In the genomic region with DNA sequence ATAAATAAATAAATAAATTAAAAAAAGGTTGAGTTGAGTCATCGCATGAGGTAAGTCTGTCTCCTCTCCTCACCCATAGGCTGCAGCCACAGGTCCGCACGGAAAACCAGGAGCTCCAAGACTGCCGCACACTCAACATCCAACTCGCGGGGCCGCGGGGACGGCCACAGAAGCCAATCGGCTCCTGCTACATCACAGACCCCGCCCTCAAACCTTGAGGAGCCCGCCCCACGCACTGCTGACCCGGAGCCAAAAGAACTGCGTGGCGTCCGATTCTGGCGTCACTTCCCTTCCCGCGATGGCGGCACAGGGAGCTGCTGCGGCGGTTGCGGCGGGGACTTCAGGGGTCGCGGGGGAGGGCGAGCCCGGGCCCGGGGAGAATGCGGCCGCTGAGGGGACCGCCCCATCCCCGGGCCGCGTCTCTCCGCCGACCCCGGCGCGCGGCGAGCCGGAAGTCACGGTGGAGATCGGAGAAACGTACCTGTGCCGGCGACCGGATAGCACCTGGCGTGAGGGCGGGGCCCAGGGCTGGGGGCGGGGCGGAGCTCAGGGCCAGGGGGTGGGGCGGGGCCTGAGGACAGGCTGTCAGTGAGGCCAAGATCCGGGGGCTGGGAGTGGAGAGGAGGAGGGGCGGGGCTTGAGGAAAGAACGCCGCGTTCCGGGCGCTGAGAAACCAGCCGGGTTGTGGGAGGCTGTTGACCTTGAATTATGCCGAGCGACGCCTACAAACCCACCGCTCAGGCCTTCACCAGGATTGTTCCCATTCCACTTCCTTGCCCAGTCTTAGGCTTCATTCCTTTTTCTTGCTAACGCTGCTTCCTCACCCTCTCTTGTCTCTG, we compare ENCODE assay signal across 8 cellular contexts. TPM values are rescaled to one million over a fixed set of nuclear protein-coding genes. Genes with fewer than 3 reads are reported as not detected.
A peak's percentile ranks its signal among the peaks of the same experiment; 100 is the strongest.
DNase-seq lines count a peak whose midpoint lies in the region; ATAC-seq and TF ChIP-seq lines count a peak whose summit lies in the region.

Gene KAT8, plus strand, starts transcription at position 281 of the 839 bp plus-strand sequence. Its CDS starts 18 bp downstream, at position 299.

- H3K79me2 ChIP-seq in KMS-11 (ENCODE audit: insufficient read depth, low read depth), result peaks cover 15% of the 10 kb centered on the region

- ATAC-seq in GM21737 (IDR thresholded peaks at IDR 0.05; ENCODE audit: unreplicated experiment), result peak; percentile 86

- H3K27me3 ChIP-seq in KMS-11 (ENCODE audit: insufficient read depth, low read depth), result no peaks in the 10 kb centered on the region
- no peaks in the 10 kb centered on the region for H3K27me3 ChIP-seq in Peyer's patch
- H3K27me3 ChIP-seq in esophagus muscularis mucosa, result no peaks in the 10 kb centered on the region

- DNase-seq in DMS53 treated with DMSO at 0.1 percent for 48 hours (lab: John Stamatoyannopoulos, UW; ENCODE audit: unreplicated experiment), result peak; percentile 86
- peak; percentile 99 for DNase-seq in Peyer's patch
- peak; percentile 98 for DNase-seq in activated T-cell treated with anti-CD3 and anti-CD28 coated beads, Interleukin-2, amount 50 U/mL, for 48 hours
- DNase-seq in esophagus muscularis mucosa (ENCODE audit: extremely low spot score), result peak; percentile 100
- DNase-seq in myocyte (ENCODE audit: low read depth), result peak; percentile 99
- peak; percentile 94 to 98 for DNase-seq in stimulated activated CD8-positive, alpha-beta memory T cell treated with anti-CD3 and anti-CD28 coated beads, Interleukin-7, amount 100 ng/mL, for 48 hours (ENCODE audit: extremely low read depth in 1 of 2, low read depth in 1 of 2)

- peak within 1 kb of the TSS; percentile 64 for H3K9ac ChIP-seq in KMS-11

- TF ChIP-seq EP300 in esophagus muscularis mucosa (IDR thresholded peaks at IDR 0.05), result no peak

- TF ChIP-seq POLR2A in Peyer's patch (IDR thresholded peaks at IDR 0.05) (peak; percentile 93 to 94), esophagus muscularis mucosa (IDR thresholded peaks at IDR 0.05; ENCODE audit: low read depth) (peak; percentile 84)

- TF ChIP-seq CTCF in KMS-11 (conservative IDR thresholded peaks at IDR 0.05; ENCODE audit: low read depth, low read length), result no peak
- TF ChIP-seq CTCF in Peyer's patch (IDR thresholded peaks at IDR 0.05), result no peak
- TF ChIP-seq CTCF in esophagus muscularis mucosa (IDR thresholded peaks at IDR 0.05), result no peak

- 2% methylated on average over 33 of the region's 68 CpGs for WGBS in esophagus muscularis mucosa

- H3K4me2 ChIP-seq in KMS-11, result peak within 1 kb of the TSS; percentile 98

- H3K4me3 ChIP-seq in KMS-11 (IDR thresholded peaks at IDR 0.05; ENCODE audit: insufficient read depth, low read depth, low read length) (peak within 1 kb of the TSS; percentile 30), Peyer's patch (peak within 1 kb of the TSS; percentile 69 to 90 (median 85)), esophagus muscularis mucosa (peak within 1 kb of the TSS; percentile 79 to 81 (median 80))

- intact Hi-C loops in esophagus muscularis mucosa (cut with DNase I), result no loop called here

- H3K4me1 ChIP-seq in KMS-11 (ENCODE audit: low read depth, poor library complexity, severe bottlenecking) (peaks cover 10% of the 10 kb centered on the region), Peyer's patch (peaks cover 0 to 38% (median 0%) of the 10 kb centered on the region in 4 donors), esophagus muscularis mucosa (peaks cover 24 to 39% (median 38%) of the 10 kb centered on the region in 4 donors)

- peak within 1 kb of the TSS; percentile 48 for H2AFZ ChIP-seq in KMS-11 (ENCODE audit: low read depth)

- H3K27ac ChIP-seq in KMS-11 (peak within 1 kb of the TSS; percentile 55), Peyer's patch (peak within 1 kb of the TSS; percentile 93 to 100 (median 98)), esophagus muscularis mucosa (replicated peaks in 1 of 4) (peak within 1 kb of the TSS; percentile 93 to 99 (median 96))

- H4K20me1 ChIP-seq in KMS-11 (ENCODE audit: insufficient read depth), result no peaks in the 10 kb centered on the region

- no peaks in the 10 kb centered on the region; the same call in 1 of the 2 replicates for H3K36me3 ChIP-seq in KMS-11 (ENCODE audit: insufficient read depth)
- peaks cover 0 to 41% (median 0%) of the 10 kb centered on the region in 3 donors for H3K36me3 ChIP-seq in Peyer's patch
- H3K36me3 ChIP-seq in esophagus muscularis mucosa, result peaks cover 26 to 44% (median 39%) of the 10 kb centered on the region in 4 donors

- no peaks in the 10 kb centered on the region for H3K9me3 ChIP-seq in Peyer's patch
- no peaks in the 10 kb centered on the region for H3K9me3 ChIP-seq in esophagus muscularis mucosa

RNA-seq across cellular contexts. Expression of gene KAT8, which starts in this region (rescaled TPM):
- total RNA-seq in Peyer's patch (10 to 100 TPM; 41.5 to 89.4 (median 70.0) TPM), esophagus muscularis mucosa (10 to 100 TPM; 61.0 to 83.4 (median 72.6) TPM), myocyte (46.7 and 53.5 TPM in 2 replicates)
- polyA plus RNA-seq in myocyte (2012), result 36.6 TPM

Comparison
In these comparisons a context has a peak if more than half of its experiments do, and no peak if none do; other contexts are left out.
1. Peak in every context shown above with its lines: DNase-seq, ATAC-seq, H3K4me3 ChIP-seq and H3K27ac ChIP-seq.
2. H3K4me3 ChIP-seq: peak in every context shown above with its lines; median percentile 85 in Peyer's patch; 80 in esophagus muscularis mucosa; 30 in KMS-11.